Comparison of ENCODE assay signal across 28 cellular contexts in genomic region chr5:142516732-142517131, GRCh38.
"Had no signal": no experiment of that assay in that cellular context is flagged by ENCODE, and none has a peak within 500 bp of the region (broad histone marks: within the 10 kb centered on the region; RNA-seq: fewer than 3 reads in every experiment).

No MANE protein-coding gene starts in this region.

- FAIRE-seq: endometrium, islet of Langerhans, keratinocyte had no signal

- H3K9me3 ChIP-seq: colonic mucosa, gastrocnemius medialis, lower lobe of right lung, mucosa of descending colon had no signal

- H3K4me1 ChIP-seq: colonic mucosa, esophagus squamous epithelium, gastrocnemius medialis had no signal

- H3K4me3 Mint-ChIP-seq: dendritic cell treated with granulocyte-macrophage colony-stimulating factor and Interleukin-4, amounts not matched to agents 40 ng/mL and 50 ng/mL, for 4 days; effector memory CD8-positive, alpha-beta T cell; endodermal cell; mesothelial cell of epicardium; naive B cell had no signal

- H3K4me3 ChIP-seq: colonic mucosa, esophagus squamous epithelium, gastrocnemius medialis, heart right ventricle, left lung, lower lobe of right lung, mucosa of descending colon had no signal

- H3K27me3 ChIP-seq: colonic mucosa, gastrocnemius medialis, heart right ventricle, left lung had no signal

- H3K36me3 ChIP-seq: colonic mucosa, esophagus squamous epithelium, gastrocnemius medialis, heart right ventricle, left lung, lower lobe of right lung had no signal

- DNase-seq: colonic mucosa; cortex of kidney; effector CD8-positive, alpha-beta T cell; effector memory CD8-positive, alpha-beta T cell; endodermal cell; erythroblast; esophagus squamous epithelium; foreskin fibroblast; foreskin melanocyte; gastrocnemius medialis; glutamatergic neuron; head of caudate nucleus; heart right ventricle; hippocampal formation; left cardiac atrium; left lung; left ventricle myocardium superior; lower lobe of right lung; mesenchymal stem cell; mucosa of descending colon; naive B cell had no signal

- H3K27ac ChIP-seq: colonic mucosa, epithelial cell of prostate, esophagus squamous epithelium, gastrocnemius medialis, heart right ventricle, left lung, lower lobe of right lung had no signal

- ATAC-seq: effector memory CD8-positive, alpha-beta T cell; esophagus mucosa; gastrocnemius medialis; heart right ventricle; left cardiac atrium; left lung; left ventricle myocardium superior; lower lobe of right lung; mucosa of descending colon had no signal

- H3K27ac Mint-ChIP-seq: dendritic cell treated with granulocyte-macrophage colony-stimulating factor and Interleukin-4, amounts not matched to agents 40 ng/mL and 50 ng/mL, for 4 days; effector memory CD8-positive, alpha-beta T cell; endodermal cell; mesothelial cell of epicardium; naive B cell had no signal
